Comparison of ENCODE assay signal across 32 cellular contexts in genomic region chr19:54738715-54739114, GRCh38. TPM values are rescaled to one million over a fixed set of nuclear protein-coding genes. Genes with fewer than 3 reads are reported as not detected.
DNase-seq lines count a peak whose midpoint lies in the region; ATAC-seq, FAIRE-seq and TF ChIP-seq lines count a peak whose summit lies in the region.
"Had no signal": no experiment of that assay in that cellular context is flagged by ENCODE, and none has a peak within 500 bp of the region (broad histone marks: within the 10 kb centered on the region; RNA-seq: fewer than 3 reads in every experiment).

No MANE protein-coding gene starts in this region.

- TF ChIP-seq POLR2A in K562 (conservative IDR thresholded peaks at IDR 0.05) = no peak

- no peaks in the 10 kb centered on the region for H3F3A ChIP-seq in GM23338 (replicated peaks; ENCODE audit: low read depth)

- H3K4me3 Mint-ChIP-seq in effector memory CD8-positive, alpha-beta T cell = peak overlapping the region in 1 of 2 donors; percentile 46
- H3K4me3 Mint-ChIP-seq in natural killer cell (peak overlapping the region; percentile 85), GM23338 (no peak overlapping the region)
- peak overlapping the region; percentile 40 for H3K4me3 Mint-ChIP-seq in stimulated activated effector memory CD8-positive, alpha-beta T cell treated with anti-CD3 and anti-CD28 coated beads, Interleukin-12 subunit alpha, Interleukin-12 subunit beta, amount 100 ng/mL, for 72 hours
- H3K4me3 Mint-ChIP-seq: CD14-positive monocyte; CD4-positive, alpha-beta memory T cell; CD4-positive, CD25-positive, alpha-beta regulatory T cell had no signal

- H3K27me3 Mint-ChIP-seq in effector memory CD8-positive, alpha-beta T cell = peaks cover 41 to 47% of the 10 kb centered on the region in 2 donors
- H3K27me3 Mint-ChIP-seq in natural killer cell (ENCODE audit: low read depth in 2 of 2) (peaks cover 5 to 9% of the 10 kb centered on the region in 2 donors), GM23338 (ENCODE audit: insufficient read depth, low read depth, poor library complexity) (peaks cover 7% of the 10 kb centered on the region)

- no peaks in the 10 kb centered on the region for H3K4me1 Mint-ChIP-seq in effector memory CD8-positive, alpha-beta T cell (ENCODE audit: low read depth in 2 of 2)
- H3K4me1 Mint-ChIP-seq in natural killer cell (peaks cover 32 to 39% of the 10 kb centered on the region in 2 donors), GM23338 (no peaks in the 10 kb centered on the region)
- no peaks in the 10 kb centered on the region for H3K4me1 Mint-ChIP-seq in stimulated activated effector memory CD8-positive, alpha-beta T cell treated with anti-CD3 and anti-CD28 coated beads, Interleukin-12 subunit alpha, Interleukin-12 subunit beta, amount 100 ng/mL, for 72 hours
- H3K4me1 Mint-ChIP-seq: CD4-positive, alpha-beta memory T cell; CD4-positive, CD25-positive, alpha-beta regulatory T cell; CD8-positive, alpha-beta memory T cell had no signal

- H3K9me3 ChIP-seq in K562 (replicated peaks; ENCODE audit: control insufficient read depth, insufficient read depth, low read depth, low read length) = no peaks in the 10 kb centered on the region
- H3K9me3 ChIP-seq: BE2C had no signal

- no peak overlapping the region for H3K4me3 ChIP-seq in K562
- no peak overlapping the region for H3K4me3 ChIP-seq in GM23338
- H3K4me3 ChIP-seq: BLaER1 had no signal

- no peaks in the 10 kb centered on the region for H3K79me2 ChIP-seq in K562 (ENCODE audit: control insufficient read depth, insufficient read depth, low read length)
- H3K79me2 ChIP-seq in GM23338 (replicated peaks; ENCODE audit: insufficient read depth) = no peaks in the 10 kb centered on the region

- no peak overlapping the region for H3K9ac ChIP-seq in K562 (ENCODE audit: insufficient read depth in 1 of 2, low read depth in 2 of 2, low read length in 2 of 2)
- H3K9ac ChIP-seq: BLaER1 had no signal

- H3K36me3 ChIP-seq in K562 (ENCODE audit: control insufficient read depth, insufficient read depth, low read length) (no peaks in the 10 kb centered on the region), GM23338 (ENCODE audit: insufficient read depth) (no peaks in the 10 kb centered on the region)
- H3K36me3 ChIP-seq: BE2C, BLaER1 had no signal

- no peak for FAIRE-seq in K562 (lab: Jason Lieb, UNC)
- FAIRE-seq: A204.1, GM12891, GM19239 had no signal

- in situ Hi-C loops in K562 (cut with MboI) = loop anchor here (5.0 kb wide), 1 partner anchor 109 kb away; no protein-coding TSS in a partner anchor

- H3K4me2 ChIP-seq in K562 (ENCODE audit: insufficient read depth, low read length) (no peak overlapping the region), GM23338 (no peak overlapping the region)
- H3K4me2 ChIP-seq: BLaER1 had no signal

- no peak for TF ChIP-seq EP300 in K562 (IDR thresholded peaks at IDR 0.05; ENCODE audit: low read length)

- H3K36me3 Mint-ChIP-seq in effector memory CD8-positive, alpha-beta T cell (ENCODE audit: insufficient read depth) = no peaks in the 10 kb centered on the region
- H3K36me3 Mint-ChIP-seq in natural killer cell = no peaks in the 10 kb centered on the region
- peaks cover 10% of the 10 kb centered on the region for H3K36me3 Mint-ChIP-seq in stimulated activated effector memory CD8-positive, alpha-beta T cell treated with anti-CD3 and anti-CD28 coated beads, Interleukin-12 subunit alpha, Interleukin-12 subunit beta, amount 100 ng/mL, for 72 hours
- peaks cover 42% of the 10 kb centered on the region for H3K36me3 Mint-ChIP-seq in GM23338 (ENCODE audit: low read depth)
- H3K36me3 Mint-ChIP-seq: CD4-positive, alpha-beta memory T cell; CD4-positive, CD25-positive, alpha-beta regulatory T cell; CD8-positive, alpha-beta memory T cell had no signal

- H3K9me3 Mint-ChIP-seq in effector memory CD8-positive, alpha-beta T cell = peaks cover 0 to 2% of the 10 kb centered on the region in 2 donors
- H3K9me3 Mint-ChIP-seq in natural killer cell (peaks cover 0 to 2% of the 10 kb centered on the region in 2 donors), GM23338 (peaks cover 96% of the 10 kb centered on the region)
- peaks cover 3% of the 10 kb centered on the region for H3K9me3 Mint-ChIP-seq in stimulated activated effector memory CD8-positive, alpha-beta T cell treated with anti-CD3 and anti-CD28 coated beads, Interleukin-12 subunit alpha, Interleukin-12 subunit beta, amount 100 ng/mL, for 72 hours

- DNase-seq in K562 (ENCODE audit: extremely low read depth in 1 of 4, low spot score in 3 of 4) (no peak), natural killer cell (no peak), iPS-NIHi11 (ENCODE audit: low spot score) (no peak), mucosa of gallbladder (ENCODE audit: low spot score) (no peak), germinal center (ENCODE audit: low spot score) (no peak), GM23338 (ENCODE audit: low spot score) (no peak)
- DNase-seq in effector memory CD8-positive, alpha-beta T cell = no peak
- DNase-seq in stimulated activated effector memory CD8-positive, alpha-beta T cell treated with anti-CD3 and anti-CD28 coated beads, Interleukin-12 subunit alpha, Interleukin-12 subunit beta, amount 100 ng/mL, for 72 hours (ENCODE audit: low spot score in 2 of 2) = peak in 1 of 2 donors; percentile 13
- DNase-seq: 8988T; ACHN; BE2C; C1 segment of cervical spinal cord; CD4-positive, alpha-beta memory T cell; CD4-positive, CD25-positive, alpha-beta regulatory T cell; CD8-positive, alpha-beta memory T cell; COR-L47; DMS 273 treated with DMSO at 0.1 percent for 48 hours; DMS153; DMS53; DMS79; DND-41; EL; GDM1 had no signal

- no peaks in the 10 kb centered on the region for H3K9me2 ChIP-seq in GM23338 (ENCODE audit: insufficient read depth)

- ATAC-seq in K562 (no peak), natural killer cell (no peak), GM23338 (no peak)
- ATAC-seq in effector memory CD8-positive, alpha-beta T cell (replicated peaks) = no peak
- ATAC-seq in stimulated activated effector memory CD8-positive, alpha-beta T cell treated with anti-CD3 and anti-CD28 coated beads, Interleukin-12 subunit alpha, Interleukin-12 subunit beta, amount 100 ng/mL, for 72 hours = no peak

- POLR2A ChIA-PET in K562 (lab: Yijun Ruan, JAX) = no interaction called here

- H3K9me1 ChIP-seq in K562 (ENCODE audit: control insufficient read depth, insufficient read depth, low read length) = no peaks in the 10 kb centered on the region

- no peak for TF ChIP-seq RAD21 in K562 (CRISPR knock-in tag; conservative IDR thresholded peaks at IDR 0.05 in 1 of 2, IDR thresholded peaks at IDR 0.05 in 1 of 2)

- no peak for TF ChIP-seq CTCF in K562 (IDR thresholded peaks at IDR 0.05 in 2 of 3, conservative IDR thresholded peaks at IDR 0.05 in 1 of 3; ENCODE audit: insufficient read depth in 2 of 3, low read depth in 1 of 3, low read length in 3 of 3)
- no peak for TF ChIP-seq CTCF in natural killer cell (IDR thresholded peaks at IDR 0.05)
- no peak for TF ChIP-seq CTCF in GM23338 (conservative IDR thresholded peaks at IDR 0.05; ENCODE audit: low read depth in 2 of 2)

- intact Hi-C loops in K562 (cut with micrococcal nuclease) = no loop called here
- intact Hi-C loops in natural killer cell (cut with micrococcal nuclease) = loop anchor here (1.0 to 5.0 kb wide), 2 partner anchors 36 to 110 kb away; no protein-coding TSS in a partner anchor

- no peak overlapping the region for H3K27ac ChIP-seq in K562 (ENCODE audit: extremely low read depth, low read depth, low read length)
- H3K27ac ChIP-seq in GM23338 (ENCODE audit: low read depth) = no peak overlapping the region
- H3K27ac ChIP-seq: BLaER1 had no signal

- BruUV-seq in K562 (replicated peaks; lab: Mats Ljungman, UMichigan) = no TSS peak

- H4K20me1 ChIP-seq in K562 (replicated peaks; ENCODE audit: control insufficient read depth, insufficient read depth, low read length) (no peaks in the 10 kb centered on the region), GM23338 (replicated peaks; ENCODE audit: insufficient read depth) (no peaks in the 10 kb centered on the region)
- H4K20me1 ChIP-seq: BLaER1 had no signal

- CTCF ChIA-PET in K562 (lab: Yijun Ruan, JAX; ENCODE audit: low intra/inter-chr PET ratio) = no interaction called here

- H3K27ac Mint-ChIP-seq in effector memory CD8-positive, alpha-beta T cell = peak overlapping the region; percentile 55 to 61
- H3K27ac Mint-ChIP-seq in natural killer cell = peak overlapping the region; percentile 86 to 87
- peak overlapping the region; percentile 50 for H3K27ac Mint-ChIP-seq in stimulated activated effector memory CD8-positive, alpha-beta T cell treated with anti-CD3 and anti-CD28 coated beads, Interleukin-12 subunit alpha, Interleukin-12 subunit beta, amount 100 ng/mL, for 72 hours
- H3K27ac Mint-ChIP-seq in GM23338 = no peak overlapping the region

- no peak overlapping the region for H2AFZ ChIP-seq in K562 (ENCODE audit: low read depth, low read length)
- no peak overlapping the region for H2AFZ ChIP-seq in GM23338

- H3K27me3 ChIP-seq in K562 (ENCODE audit: control insufficient read depth in 2 of 2, insufficient read depth in 2 of 2, low read length in 2 of 2) (no peaks in the 10 kb centered on the region; a peak in 1 of 5 replicates), GM23338 (ENCODE audit: insufficient read depth) (no peaks in the 10 kb centered on the region)
- H3K27me3 ChIP-seq: BE2C, BLaER1 had no signal

- no peaks in the 10 kb centered on the region for H3K4me1 ChIP-seq in K562 (replicated peaks in 1 of 2; ENCODE audit: control insufficient read depth in 2 of 2, insufficient read depth in 2 of 2, low read length in 2 of 2)
- H3K4me1 ChIP-seq in GM23338 (ENCODE audit: insufficient read depth) = no peaks in the 10 kb centered on the region
- H3K4me1 ChIP-seq: BE2C, BLaER1 had no signal

- 0% methylated on average over 1 of the region's 1 CpG for WGBS in K562 (ENCODE audit: insufficient coverage, low coverage, missing lambda C conversion rate)

RNA-seq across cellular contexts. Expression of gene KIR2DL3, which starts 0.4 kb away (rescaled TPM):
- total RNA-seq in K562 (2011; cell fraction: chromatin; rRNA removed; ENCODE audit: low replicate concordance) = not detected in 2 replicates
- not detected in 2 replicates for total RNA-seq in K562 (2011; cell fraction: nucleolus; rRNA removed)
- total RNA-seq in K562 (2011; cell fraction: nucleoplasm; rRNA removed) = not detected in 2 replicates
- total RNA-seq in K562 (2014; rRNA removed) = not detected in 2 replicates
- not detected in 2 replicates for total RNA-seq in K562 (2014; rRNA removed; fragmentation: Illumina TruSeq; extraction: Trizol)
- total RNA-seq in K562 (2015; rRNA removed; fragmentation: Illumina TruSeq; extraction: Trizol) = not detected in 2 replicates
- not detected in 2 replicates for total RNA-seq in K562 (2021)
- polyA plus RNA-seq in K562 (2011; rRNA removed) = not detected in 2 replicates
- not detected in 2 replicates for polyA plus RNA-seq in K562 (2011; cell fraction: cytosol; rRNA removed)
- polyA plus RNA-seq in K562 (2011; cell fraction: nucleus; rRNA removed) = not detected in 2 replicates
- not detected in 2 replicates for polyA plus RNA-seq in K562 (2012)
- not detected in 2 replicates for polyA plus RNA-seq in K562 (2014; fragmentation: Illumina TruSeq; extraction: Trizol)
- polyA plus RNA-seq in K562 (2014; fragmentation: Nextera tagmentation; extraction: Ambion mirVana) = not detected
- not detected in 2 replicates for polyA plus RNA-seq in K562 (2014; rRNA removed)
- not detected in 2 replicates for polyA minus RNA-seq in K562 (2011; rRNA and poly(A)+ RNA removed)
- not detected in 2 replicates for polyA minus RNA-seq in K562 (2011; cell fraction: cytosol; rRNA and poly(A)+ RNA removed)
- polyA minus RNA-seq in K562 (2011; cell fraction: nucleus; rRNA and poly(A)+ RNA removed) = not detected in 2 replicates
- total RNA-seq in natural killer cell = 10 to 100 TPM; 40.7 to 57.3 (median 54.1) TPM
- not detected for total RNA-seq in mucosa of gallbladder
- not detected in 2 replicates for total RNA-seq in GM23338 (2014; rRNA removed; shearing (Covaris generic))
- not detected in 2 replicates for polyA plus RNA-seq in GM23338 (2016; fragmentation: Nextera tagmentation; extraction: Ambion mirVana)
- total RNA-seq: A673; CD4-positive, alpha-beta memory T cell; CD4-positive, CD25-positive, alpha-beta regulatory T cell; Daoy; G401 had no signal
- polyA plus RNA-seq: AG04450; CD14-positive monocyte; CD4-positive, alpha-beta memory T cell; CD4-positive, CD25-positive, alpha-beta regulatory T cell had no signal

RNA-seq across cellular contexts. Expression of gene KIR3DL3, which starts 14.5 kb away (rescaled TPM):
- not detected in 2 replicates for total RNA-seq in K562 (2011; cell fraction: chromatin; rRNA removed; ENCODE audit: low replicate concordance)
- not detected in 2 replicates for total RNA-seq in K562 (2011; cell fraction: nucleolus; rRNA removed)
- not detected in 2 replicates for total RNA-seq in K562 (2011; cell fraction: nucleoplasm; rRNA removed)
- total RNA-seq in K562 (2014; rRNA removed) (not detected in 2 replicates), K562 (2014; rRNA removed; fragmentation: Illumina TruSeq; extraction: Trizol) (not detected in 2 replicates), K562 (2015; rRNA removed; fragmentation: Illumina TruSeq; extraction: Trizol) (not detected in 2 replicates), K562 (2021) (not detected in 2 replicates), natural killer cell (not detected), mucosa of gallbladder (not detected)
- polyA plus RNA-seq in K562 (2011; rRNA removed) (not detected in 2 replicates), K562 (2014; fragmentation: Illumina TruSeq; extraction: Trizol) (not detected in 2 replicates), K562 (2014; fragmentation: Nextera tagmentation; extraction: Ambion mirVana) (under 1 TPM in 1 of 2 experiments, not detected in 1; 0.11 TPM), K562 (2014; rRNA removed) (not detected in 2 replicates), GM23338 (2016; fragmentation: Nextera tagmentation; extraction: Ambion mirVana) (not detected in 2 replicates)
- polyA plus RNA-seq in K562 (2011; cell fraction: cytosol; rRNA removed) = not detected in 2 replicates
- polyA plus RNA-seq in K562 (2011; cell fraction: nucleus; rRNA removed) = not detected in 2 replicates
- not detected in 2 replicates for polyA plus RNA-seq in K562 (2012)
- not detected in 2 replicates for polyA minus RNA-seq in K562 (2011; rRNA and poly(A)+ RNA removed)
- polyA minus RNA-seq in K562 (2011; cell fraction: cytosol; rRNA and poly(A)+ RNA removed) = not detected in 2 replicates
- not detected in 2 replicates for polyA minus RNA-seq in K562 (2011; cell fraction: nucleus; rRNA and poly(A)+ RNA removed)
- not detected in 2 replicates for total RNA-seq in GM23338 (2014; rRNA removed; shearing (Covaris generic))
- total RNA-seq: A673; CD4-positive, alpha-beta memory T cell; CD4-positive, CD25-positive, alpha-beta regulatory T cell; CD8-positive, alpha-beta memory T cell; Daoy; G401 had no signal
- polyA plus RNA-seq: AG04450; CD14-positive monocyte; CD4-positive, alpha-beta memory T cell; CD4-positive, CD25-positive, alpha-beta regulatory T cell had no signal

RNA-seq across cellular contexts. Expression of gene KIR2DL1, which starts 30.9 kb away (rescaled TPM):
- not detected in 2 replicates for total RNA-seq in K562 (2011; cell fraction: chromatin; rRNA removed; ENCODE audit: low replicate concordance)
- total RNA-seq in K562 (2011; cell fraction: nucleolus; rRNA removed) = not detected in 2 replicates
- total RNA-seq in K562 (2011; cell fraction: nucleoplasm; rRNA removed) = not detected in 2 replicates
- total RNA-seq in K562 (2014; rRNA removed) (not detected in 2 replicates), K562 (2014; rRNA removed; fragmentation: Illumina TruSeq; extraction: Trizol) (not detected in 2 replicates), K562 (2015; rRNA removed; fragmentation: Illumina TruSeq; extraction: Trizol) (not detected in 2 replicates), K562 (2021) (not detected in 2 replicates), natural killer cell (10 to 100 TPM; 39.5 to 88.2 (median 70.8) TPM), mucosa of gallbladder (not detected)
- polyA plus RNA-seq in K562 (2011; rRNA removed) (not detected in 2 replicates), K562 (2014; fragmentation: Illumina TruSeq; extraction: Trizol) (not detected in 2 replicates), K562 (2014; fragmentation: Nextera tagmentation; extraction: Ambion mirVana) (not detected), K562 (2014; rRNA removed) (not detected in 2 replicates), GM23338 (2016; fragmentation: Nextera tagmentation; extraction: Ambion mirVana) (not detected in 2 replicates)
- polyA plus RNA-seq in K562 (2011; cell fraction: cytosol; rRNA removed) = not detected in 2 replicates
- not detected in 2 replicates for polyA plus RNA-seq in K562 (2011; cell fraction: nucleus; rRNA removed)
- polyA plus RNA-seq in K562 (2012) = not detected in 2 replicates
- not detected in 2 replicates for polyA minus RNA-seq in K562 (2011; rRNA and poly(A)+ RNA removed)
- not detected in 2 replicates for polyA minus RNA-seq in K562 (2011; cell fraction: cytosol; rRNA and poly(A)+ RNA removed)
- not detected in 2 replicates for polyA minus RNA-seq in K562 (2011; cell fraction: nucleus; rRNA and poly(A)+ RNA removed)
- not detected in 2 replicates for total RNA-seq in GM23338 (2014; rRNA removed; shearing (Covaris generic))
- total RNA-seq: A673; CD4-positive, alpha-beta memory T cell; CD4-positive, CD25-positive, alpha-beta regulatory T cell; Daoy; G401 had no signal
- polyA plus RNA-seq: AG04450, CD14-positive monocyte had no signal

Comparison
In these comparisons a context has a peak if more than half of its experiments do, and no peak if none do; other contexts are left out.
1. RNA of gene KIR2DL3, which starts 0.4 kb away (total RNA-seq): 40.7 to 57.3 TPM in natural killer cell; not detected in K562, not detected in mucosa of gallbladder (single experiment) and not detected in GM23338; every median in the first group is over 10 times any median in the second.
2. RNA of gene KIR2DL1, which starts 30.9 kb away (total RNA-seq): 39.5 to 88.2 TPM in natural killer cell; not detected in mucosa of gallbladder (single experiment), not detected in K562 and not detected in GM23338; every median in the first group is over 10 times any median in the second.